ENCODE assay signal across 9 cellular contexts in the genomic region with DNA sequence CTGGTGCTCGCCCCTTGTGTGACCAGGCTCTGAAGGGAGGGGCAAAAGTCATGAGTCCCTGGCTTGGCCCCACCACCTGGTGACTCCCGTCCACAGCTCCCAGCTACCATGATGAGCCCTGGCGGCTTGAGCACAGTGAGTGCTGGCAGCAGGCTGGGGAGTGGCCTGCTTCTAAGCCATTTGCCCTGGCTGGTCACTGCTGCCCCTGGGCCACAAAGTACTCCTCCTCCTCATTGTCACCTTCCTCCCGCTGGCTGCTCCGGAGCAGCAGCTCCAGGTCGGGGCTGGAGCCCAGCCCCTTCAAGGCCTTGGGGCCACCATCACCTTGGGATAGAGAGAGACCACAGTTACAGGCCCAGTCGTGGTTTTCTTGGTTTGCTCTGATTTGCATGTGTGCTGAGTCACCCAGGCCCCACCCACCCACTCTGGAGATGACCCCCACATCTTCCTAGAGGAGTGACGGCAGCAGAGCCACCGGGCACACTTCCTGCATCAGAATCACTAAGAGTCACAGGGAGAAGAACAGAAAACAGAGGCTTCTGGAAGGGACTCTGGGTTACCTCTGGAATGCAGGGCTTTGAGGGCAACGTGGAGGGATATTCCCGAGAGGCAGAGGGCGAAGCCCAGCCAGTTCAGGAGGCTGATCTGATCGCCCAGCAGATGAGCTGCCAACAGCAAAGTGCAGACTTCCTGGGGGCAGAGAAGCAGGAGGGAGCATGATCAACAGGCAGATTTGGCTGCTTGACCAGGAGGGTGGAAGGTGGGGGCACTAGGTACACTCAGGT. TPM values are rescaled to one million over a fixed set of nuclear protein-coding genes. Genes with fewer than 3 reads are reported as not detected.
DNase-seq lines count a peak whose midpoint lies in the region; ATAC-seq and TF ChIP-seq lines count a peak whose summit lies in the region.
"Had no signal": no experiment of that assay in that cellular context is flagged by ENCODE, and none has a peak within 500 bp of the region (broad histone marks: within the 10 kb centered on the region; RNA-seq: fewer than 3 reads in every experiment).

No MANE protein-coding gene starts in this region.

- intact Hi-C loops in prostate gland (cut with DNase I) = loop anchor here (10.0 kb wide), 1 partner anchor 334 kb away; a partner anchor contains a TSS

- no peak overlapping the region for H3K4me3 ChIP-seq in astrocyte of the cerebellum (ENCODE audit: low read depth, low read length)
- H3K4me3 ChIP-seq in prostate gland = no peak overlapping the region

- TF ChIP-seq POLR2A in prostate gland (IDR thresholded peaks at IDR 0.05) = no peak

- no peaks in the 10 kb centered on the region for H3K9me3 Mint-ChIP-seq in mesothelial cell of epicardium

- H3K4me3 Mint-ChIP-seq in mesothelial cell of epicardium = no peak overlapping the region

- H3K36me3 Mint-ChIP-seq in mesothelial cell of epicardium = peaks cover 14% of the 10 kb centered on the region

- in situ Hi-C loops in astrocyte of the cerebellum (cut with HindIII; ENCODE audit: low sequenced_read_pairs) = no loop called here

- no peaks in the 10 kb centered on the region for H3K4me1 ChIP-seq in prostate gland (replicated peaks)

- no peaks in the 10 kb centered on the region for H3K9me3 ChIP-seq in prostate gland

- no peaks in the 10 kb centered on the region for H3K27me3 Mint-ChIP-seq in mesothelial cell of epicardium (ENCODE audit: low read depth)

- peak; percentile 57 for ATAC-seq in GM19438 (IDR thresholded peaks at IDR 0.05; ENCODE audit: low read depth, unreplicated experiment)

- H3K27ac Mint-ChIP-seq in mesothelial cell of epicardium = peak overlapping the region; percentile 83

- no peaks in the 10 kb centered on the region for H3K27me3 ChIP-seq in prostate gland (replicated peaks; ENCODE audit: insufficient read depth)

- no peaks in the 10 kb centered on the region for H3K36me3 ChIP-seq in prostate gland

- peaks cover 32% of the 10 kb centered on the region for H3K4me1 Mint-ChIP-seq in mesothelial cell of epicardium

- TF ChIP-seq CTCF in astrocyte of the cerebellum (IDR thresholded peaks at IDR 0.05; ENCODE audit: low read depth, low read length, missing control alignments) (no peak), mesothelial cell of epicardium (IDR thresholded peaks at IDR 0.05; ENCODE audit: unreplicated experiment) (no peak), prostate gland (IDR thresholded peaks at IDR 0.05) (no peak)

- no peak overlapping the region for H3K27ac ChIP-seq in prostate gland

- DNase-seq in COLO829 (ENCODE audit: low spot score) (peak; percentile 89), M059J (ENCODE audit: low read depth) (peak; percentile 96), astrocyte of the cerebellum (ENCODE audit: low read depth) (peak; percentile 80), mesothelial cell of epicardium (ENCODE audit: low spot score in 2 of 2, unreplicated experiment in 2 of 2) (no peak), prostate gland (ENCODE audit: low spot score) (no peak), LoVo (ENCODE audit: low spot score) (no peak)
- no peak for DNase-seq in stimulated activated CD4-positive, alpha-beta T cell treated with anti-CD3 and anti-CD28 coated beads, Interleukin-2, amount 100 ng/mL, for 48 hours

- 68% methylated on average over 13 of the region's 13 CpGs for WGBS in prostate gland

RNA-seq across cellular contexts. Expression of a gene that starts 42.1 kb away (rescaled TPM):
- total RNA-seq in M059J (2014; rRNA removed; shearing (Covaris generic)) = not detected in 2 replicates
- total RNA-seq in mesothelial cell of epicardium (0.14 to 0.18 TPM in 2 of 3 replicates, not detected in the other), prostate gland (1 to 10 TPM; 1.9 to 3.3 TPM)
- total RNA-seq: T-helper 2 cell treated with Interferon-gamma antibody and Interleukin-4, amounts not matched to agents 100 ng/mL and 5 ng/mL, for 36 hours had no signal

RNA-seq across cellular contexts. Expression of a gene that starts 56.0 kb away (rescaled TPM):
- total RNA-seq in M059J (2014; rRNA removed; shearing (Covaris generic)) = 46.4 and 54.9 TPM in 2 replicates
- 53.2 to 56.5 TPM (median 54.2 TPM) in 3 replicates for total RNA-seq in mesothelial cell of epicardium
- 100 to 1,000 TPM in 1 of 2 donors, 10 to 100 TPM in 1; 47.7 to 117 TPM for total RNA-seq in prostate gland

Comparison
In these comparisons a context has a peak if more than half of its experiments do, and no peak if none do; other contexts are left out.
1. DNase-seq: peak in COLO829 (single experiment), M059J (single experiment) and astrocyte of the cerebellum (single experiment); none in mesothelial cell of epicardium (0 of 2), prostate gland (single experiment), LoVo (single experiment) and stimulated activated CD4-positive, alpha-beta T cell treated with anti-CD3 and anti-CD28 coated beads, Interleukin-2, amount 100 ng/mL, for 48 hours (0 of 2).